Comparison of ENCODE assay signal across 11 cellular contexts in the genomic region with DNA sequence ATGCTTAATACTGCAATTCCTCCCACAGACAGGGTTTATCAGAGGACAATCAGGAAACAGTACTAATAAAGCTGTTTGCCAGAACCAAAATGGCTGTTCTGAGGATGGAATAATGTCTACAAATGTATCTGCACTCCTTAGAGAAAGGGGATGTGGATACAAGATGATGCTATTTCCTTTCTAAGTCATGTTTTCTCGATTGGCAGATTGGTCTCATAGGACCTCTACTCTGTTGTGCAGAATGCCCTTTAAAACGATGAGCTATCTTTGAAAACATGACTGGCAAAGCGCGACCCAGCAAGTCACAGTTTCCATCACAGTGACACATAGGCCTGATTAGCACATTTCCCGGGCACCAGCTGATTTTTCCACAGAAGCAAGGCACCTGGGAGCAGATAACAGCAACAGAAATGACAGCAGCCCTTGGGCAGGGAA. TPM values are rescaled to one million over a fixed set of nuclear protein-coding genes. Genes with fewer than 3 reads are reported as not detected.
DNase-seq lines count a peak whose midpoint lies in the region; ATAC-seq, FAIRE-seq and TF ChIP-seq lines count a peak whose summit lies in the region.
"Had no signal": no experiment of that assay in that cellular context is flagged by ENCODE, and none has a peak within 500 bp of the region (broad histone marks: within the 10 kb centered on the region; RNA-seq: fewer than 3 reads in every experiment).

No MANE protein-coding gene starts in this region.

- no peak overlapping the region for H3K4me3 ChIP-seq in Panc1 (ENCODE audit: low read depth in 2 of 2, low read length in 2 of 2)
- H3K4me3 ChIP-seq in pancreas = no peak overlapping the region
- no peak overlapping the region for H3K4me3 ChIP-seq in breast epithelium

- TF ChIP-seq POLR2A in breast epithelium (IDR thresholded peaks at IDR 0.05) = no peak

- ATAC-seq in Panc1 (no peak), pancreas (peak; percentile 61 to 81 (median 77))

- H3K4me1 ChIP-seq in Panc1 (ENCODE audit: control insufficient read depth, insufficient read depth, low read length) (peaks cover 23% of the 10 kb centered on the region), pancreas (peaks cover 0 to 11% (median 6%) of the 10 kb centered on the region in 3 donors), breast epithelium (no peaks in the 10 kb centered on the region)

- H3K36me3 ChIP-seq in Panc1 (ENCODE audit: control insufficient read depth, insufficient read depth, low read length) = no peaks in the 10 kb centered on the region
- no peaks in the 10 kb centered on the region for H3K36me3 ChIP-seq in pancreas
- no peaks in the 10 kb centered on the region for H3K36me3 ChIP-seq in breast epithelium
- H3K36me3 ChIP-seq: brain microvascular endothelial cell had no signal

- WGBS in pancreas, 2 donors = 33 to 39% methylated on average over 5 of the region's 5 CpGs

- TF ChIP-seq CTCF in Panc1 (IDR thresholded peaks at IDR 0.05) = no peak
- TF ChIP-seq CTCF in pancreas (IDR thresholded peaks at IDR 0.05) = no peak
- no peak for TF ChIP-seq CTCF in breast epithelium (IDR thresholded peaks at IDR 0.05)

- BruUV-seq in Panc1 (replicated peaks; lab: Mats Ljungman, UMichigan) = no TSS peak

- CTCF ChIA-PET in Panc1 (lab: Charles Lee) = no interaction called here

- POLR2A ChIA-PET in Panc1 (lab: Charles Lee) = no interaction called here

- peak; percentile 43 for DNase-seq in Caki2 (ENCODE audit: low read depth)
- DNase-seq in Panc1 (ENCODE audit: low read depth, low spot score) = no peak
- no peak for DNase-seq in caudate nucleus (lab: John Stamatoyannopoulos, UW)
- peak in 4 of 6 donors; percentile 47 to 78 (median 58) for DNase-seq in pancreas
- no peak for DNase-seq in GM03348 (ENCODE audit: low spot score)
- DNase-seq in breast epithelium (ENCODE audit: low spot score in 2 of 2) = no peak
- DNase-seq in medulla oblongata (ENCODE audit: extremely low spot score) = no peak
- DNase-seq in activated CD8-positive, alpha-beta memory T cell treated with anti-CD3 and anti-CD28 coated beads, Interleukin-2, amount 50 U/mL, for 4 hours = no peak
- DNase-seq: brain microvascular endothelial cell, islet precursor cell had no signal

- in situ Hi-C loops in Caki2 (cut with HindIII; ENCODE audit: low pct_unique_long_range_greater_than_20kb, low sequenced_read_pairs) (no loop called here), Panc1 (cut with HindIII; ENCODE audit: low pct_unique_long_range_greater_than_20kb, low sequenced_read_pairs) (no loop called here)

- intact Hi-C loops in Panc1 (cut with micrococcal nuclease; ENCODE audit: unreplicated experiment) (loop anchor here (5.0 to 10.0 kb wide), 3 partner anchors 96 to 264 kb away; no protein-coding TSS in a partner anchor), pancreas (cut with DNase I) (no loop called here), breast epithelium (cut with DNase I; ENCODE audit: low total_unique reads) (no loop called here)

- H3K27ac ChIP-seq in Panc1 (ENCODE audit: low read length) (peak overlapping the region; percentile 70), caudate nucleus (ENCODE audit: low read depth, low read length) (peak overlapping the region; percentile 37), pancreas (peak overlapping the region in 2 of 4 donors; percentile 15 to 27), breast epithelium (no peak overlapping the region)
- H3K27ac ChIP-seq: brain microvascular endothelial cell had no signal

- H3K27me3 ChIP-seq in Panc1 (ENCODE audit: control insufficient read depth, insufficient read depth, low read length) (no peaks in the 10 kb centered on the region), pancreas (no peaks in the 10 kb centered on the region), breast epithelium (no peaks in the 10 kb centered on the region)
- H3K27me3 ChIP-seq: brain microvascular endothelial cell had no signal

- H3K9me3 ChIP-seq in Panc1 (ENCODE audit: control insufficient read depth, insufficient read depth, low read depth, low read length) = no peaks in the 10 kb centered on the region
- H3K9me3 ChIP-seq in pancreas = no peaks in the 10 kb centered on the region
- H3K9me3 ChIP-seq in breast epithelium = no peaks in the 10 kb centered on the region

- no peak for FAIRE-seq in pancreas (lab: Jason Lieb, UNC)
- FAIRE-seq: D721Med had no signal

RNA-seq across cellular contexts. Expression of gene AOPEP, which starts 54.0 kb away (rescaled TPM):
- total RNA-seq in Caki2 (2014; rRNA removed; shearing (Covaris generic); ENCODE audit: low replicate concordance) = 33.1 and 55.5 TPM in 2 replicates
- 36.4 TPM for total RNA-seq in Panc1 (2021; ENCODE audit: unreplicated experiment)
- 29.7 TPM for polyA plus RNA-seq in Panc1 (2012; ENCODE audit: insufficient read length)
- total RNA-seq in pancreas = 100 to 1,000 TPM in 1 of 6 donors, 10 to 100 TPM in 5; 50.5 to 140 (median 73.4) TPM
- polyA plus RNA-seq in pancreas = 10 to 100 TPM; 75.9 to 77.4 TPM
- total RNA-seq in breast epithelium = 10 to 100 TPM; 15.5 to 94.1 (median 87.5) TPM

Comparison
In these comparisons a context has a peak if more than half of its experiments do, and no peak if none do; other contexts are left out.
1. DNase-seq: peak in Caki2 (single experiment) and pancreas (4 of 6); none in Panc1 (single experiment), caudate nucleus (0 of 61), GM03348 (single experiment), breast epithelium (0 of 2), medulla oblongata (single experiment) and activated CD8-positive, alpha-beta memory T cell treated with anti-CD3 and anti-CD28 coated beads, Interleukin-2, amount 50 U/mL, for 4 hours (single experiment).
2. H3K27ac ChIP-seq: peak in Panc1 (single experiment) and caudate nucleus (single experiment); none in breast epithelium (0 of 2).